19 cellular contexts compared by ENCODE assay signal in genomic region chr1:2442676-2443075, GRCh38. TPM values are rescaled to one million over a fixed set of nuclear protein-coding genes. Genes with fewer than 3 reads are reported as not detected.
DNase-seq lines count a peak whose midpoint lies in the region; ATAC-seq, FAIRE-seq and TF ChIP-seq lines count a peak whose summit lies in the region.
"Had no signal": no experiment of that assay in that cellular context is flagged by ENCODE, and none has a peak within 500 bp of the region (broad histone marks: within the 10 kb centered on the region; RNA-seq: fewer than 3 reads in every experiment).

No MANE protein-coding gene starts in this region.

- H3K4me1 Mint-ChIP-seq in astrocyte (ENCODE audit: low read depth, unreplicated experiment) = peaks cover 4% of the 10 kb centered on the region

- no peak for TF ChIP-seq CTCF in astrocyte (IDR thresholded peaks at IDR 0.05; ENCODE audit: insufficient read depth, low read depth, low read length)
- no peak for TF ChIP-seq CTCF in esophagus muscularis mucosa (IDR thresholded peaks at IDR 0.05)

- DNase-seq in NCI-H226 (peak; percentile 28), astrocyte (ENCODE audit: low read depth) (no peak), superior temporal gyrus (ENCODE audit: extremely low spot score) (peak; percentile 10), sciatic nerve (ENCODE audit: low spot score) (no peak), esophagus muscularis mucosa (ENCODE audit: extremely low spot score) (no peak)
- DNase-seq in activated CD4-positive, alpha-beta T cell treated with anti-CD3 and anti-CD28 coated beads, Interleukin-2, amount 50 U/mL, for 1 hour = no peak
- DNase-seq: ACHN; CD8-positive, alpha-beta T cell; DND-41; GDM1; KG1; NCI-H1048; NCI-H2107; NCI-H345; NK-92 treated with Interleukin-12 subunit alpha and Interleukin-12 subunit beta, amount 100 ng/mL, for 24 hours had no signal

- H3K27ac ChIP-seq in astrocyte (ENCODE audit: low read depth, low read length) = no peak overlapping the region
- peak overlapping the region; percentile 18 for H3K27ac ChIP-seq in layer of hippocampus (ENCODE audit: low read depth, low read length)
- no peak overlapping the region for H3K27ac ChIP-seq in esophagus muscularis mucosa (replicated peaks in 1 of 4)

- no peak overlapping the region for H3K27ac Mint-ChIP-seq in astrocyte (ENCODE audit: unreplicated experiment)
- H3K27ac Mint-ChIP-seq: CD8-positive, alpha-beta T cell had no signal

- peaks cover 19% of the 10 kb centered on the region for H3K27me3 Mint-ChIP-seq in astrocyte (ENCODE audit: low read depth, unreplicated experiment)

- H3K9me3 Mint-ChIP-seq in astrocyte (ENCODE audit: unreplicated experiment) = no peaks in the 10 kb centered on the region
- H3K9me3 Mint-ChIP-seq: CD8-positive, alpha-beta T cell had no signal

- ATAC-seq in sciatic nerve = no peak
- ATAC-seq: CD8-positive, alpha-beta T cell had no signal

- H3K4me1 ChIP-seq in astrocyte (ENCODE audit: insufficient read depth, low read length) (peaks cover 27% of the 10 kb centered on the region), esophagus muscularis mucosa (peaks cover 0 to 13% (median 2%) of the 10 kb centered on the region in 4 donors)

- H3K9me3 ChIP-seq in astrocyte (ENCODE audit: insufficient read depth, low read depth, low read length) (no peaks in the 10 kb centered on the region), esophagus muscularis mucosa (no peaks in the 10 kb centered on the region)

- H3K36me3 Mint-ChIP-seq in astrocyte (ENCODE audit: low read depth, unreplicated experiment) = no peaks in the 10 kb centered on the region
- H3K36me3 Mint-ChIP-seq: CD8-positive, alpha-beta T cell had no signal

- no peak overlapping the region for H2AFZ ChIP-seq in astrocyte (ENCODE audit: low read depth, low read length)

- H4K20me1 ChIP-seq in astrocyte (ENCODE audit: insufficient read depth, low read length) = no peaks in the 10 kb centered on the region

- H3K4me3 ChIP-seq in astrocyte (ENCODE audit: insufficient read depth, low read depth, low read length) (no peak overlapping the region), esophagus muscularis mucosa (no peak overlapping the region)

- FAIRE-seq in astrocyte (lab: Jason Lieb, UNC) = no peak
- FAIRE-seq: D721Med, GM19239 had no signal

- no peak for TF ChIP-seq POLR2A in esophagus muscularis mucosa (IDR thresholded peaks at IDR 0.05; ENCODE audit: low read depth)

- H3K36me3 ChIP-seq in astrocyte (ENCODE audit: insufficient read depth, low read length) (no peaks in the 10 kb centered on the region), esophagus muscularis mucosa (no peaks in the 10 kb centered on the region)

- H3K79me2 ChIP-seq in astrocyte (ENCODE audit: insufficient read depth, low read length) = no peaks in the 10 kb centered on the region

- peaks cover 3% of the 10 kb centered on the region for H3K27me3 ChIP-seq in astrocyte (ENCODE audit: insufficient read depth, low read length)
- H3K27me3 ChIP-seq in layer of hippocampus (ENCODE audit: control insufficient read depth, insufficient read depth, low read length) = peaks cover 11% of the 10 kb centered on the region
- peaks cover 0 to 99% (median 26%) of the 10 kb centered on the region in 4 donors for H3K27me3 ChIP-seq in esophagus muscularis mucosa

- no peak overlapping the region for H3K9ac ChIP-seq in astrocyte (ENCODE audit: low read length)

- peak overlapping the region; percentile 60 for H3K4me3 Mint-ChIP-seq in astrocyte (ENCODE audit: unreplicated experiment)
- H3K4me3 Mint-ChIP-seq: CD8-positive, alpha-beta T cell had no signal

- 42% methylated on average over 4 of the region's 6 CpGs for WGBS in esophagus muscularis mucosa

- no peak for TF ChIP-seq EP300 in esophagus muscularis mucosa (IDR thresholded peaks at IDR 0.05)

- H3K4me2 ChIP-seq in astrocyte (ENCODE audit: low read length) = no peak overlapping the region

- intact Hi-C loops in sciatic nerve (cut with DNase I) = no loop called here
- intact Hi-C loops in esophagus muscularis mucosa (cut with DNase I) = no loop called here

RNA-seq across cellular contexts. Expression of gene PEX10, which starts 30.3 kb away (rescaled TPM):
- total RNA-seq in astrocyte (16.6 and 18.6 TPM in 2 replicates), sciatic nerve (18.1 TPM), esophagus muscularis mucosa (10 to 100 TPM; 14.2 to 27.1 (median 20.3) TPM)

RNA-seq across cellular contexts. Expression of gene PLCH2, which starts 33.4 kb away (rescaled TPM):
- total RNA-seq in astrocyte (2.0 and 2.2 TPM in 2 replicates), sciatic nerve (1.1 TPM), esophagus muscularis mucosa (under 1 TPM; 0.06 to 0.42 (median 0.26) TPM)
- total RNA-seq: M059J had no signal

RNA-seq across cellular contexts. Expression of gene RER1, which starts 51.0 kb away (rescaled TPM):
- total RNA-seq in astrocyte = 197 and 211 TPM in 2 replicates
- total RNA-seq in sciatic nerve = 87.3 TPM
- 10 to 100 TPM; 47.3 to 67.3 (median 56.4) TPM for total RNA-seq in esophagus muscularis mucosa

RNA-seq across cellular contexts. Expression of gene MORN1, which starts 51.3 kb away (rescaled TPM):
- total RNA-seq in astrocyte (9.2 and 11.7 TPM in 2 replicates), sciatic nerve (16.4 TPM), esophagus muscularis mucosa (1 to 10 TPM; 7.0 to 9.8 (median 8.0) TPM)

Comparison
In these comparisons a context has a peak if more than half of its experiments do, and no peak if none do; other contexts are left out.
1. DNase-seq: peak in NCI-H226 (single experiment) and superior temporal gyrus (single experiment); none in astrocyte (single experiment), sciatic nerve (single experiment), esophagus muscularis mucosa (single experiment) and activated CD4-positive, alpha-beta T cell treated with anti-CD3 and anti-CD28 coated beads, Interleukin-2, amount 50 U/mL, for 1 hour (single experiment).